22 cellular contexts compared by ENCODE assay signal in the genomic region with DNA sequence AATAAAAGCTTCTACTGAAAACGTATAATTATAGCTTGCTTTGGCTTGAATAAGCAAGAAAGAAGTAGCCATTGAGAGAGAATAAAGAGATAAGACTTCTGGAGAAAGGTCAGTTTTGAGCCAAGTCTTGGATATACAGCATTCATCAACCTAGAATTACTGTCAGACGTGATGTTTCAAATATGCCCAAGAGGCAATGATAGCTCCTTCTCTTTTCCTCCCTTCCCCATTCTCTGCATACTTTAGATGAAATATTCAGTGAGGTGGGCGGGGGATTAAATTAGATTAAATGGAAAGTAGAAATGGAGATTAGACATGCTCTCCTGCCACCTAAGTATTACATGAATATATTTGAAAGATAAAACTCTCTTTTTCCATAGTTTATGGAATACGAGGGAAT. TPM values are rescaled to one million over a fixed set of nuclear protein-coding genes. Genes with fewer than 3 reads are reported as not detected.
"Had no signal": no experiment of that assay in that cellular context is flagged by ENCODE, and none has a peak within 500 bp of the region (broad histone marks: within the 10 kb centered on the region; RNA-seq: fewer than 3 reads in every experiment).

No MANE protein-coding gene starts in this region.

- H3K4me1 ChIP-seq: neural progenitor cell, pancreas had no signal

- H3K36me3 ChIP-seq: esophagus muscularis mucosa, neural progenitor cell, pancreas, tibial artery, upper lobe of left lung, uterus had no signal

- H3K4me3 ChIP-seq: esophagus muscularis mucosa, hepatocyte, neural progenitor cell, pancreas, tibial artery, upper lobe of left lung, uterus had no signal

- H3K27me3 ChIP-seq: esophagus muscularis mucosa, hepatocyte, neural progenitor cell, tibial artery, upper lobe of left lung, uterus had no signal

- DNase-seq: effector memory CD4-positive, alpha-beta T cell; foreskin fibroblast; head of caudate nucleus; left colon; left ventricle myocardium superior; nucleus accumbens; pancreas; right cardiac atrium; stimulated activated CD4-positive, alpha-beta T cell treated with anti-CD3 and anti-CD28 coated beads, Interleukin-4, amount 100 ng/mL, for 1 hour; stimulated activated CD8-positive, alpha-beta memory T cell treated with anti-CD3 and anti-CD28 coated beads, Interleukin-4, amount 100 ng/mL, for 48 hours; tibial artery; upper lobe of left lung; uterus had no signal

- H2AFZ ChIP-seq: hepatocyte, neural progenitor cell had no signal

- H3K4me2 ChIP-seq: hepatocyte, neural progenitor cell had no signal

- ATAC-seq: left colon; left ventricle myocardium superior; natural killer cell treated with Interleukin-12 subunit alpha and Interleukin-12 subunit beta and Interleukin-15 and Interleukin-18, amount 100 ng/mL, for 72 hours; pancreas; right cardiac atrium had no signal

- H3K27ac ChIP-seq: esophagus muscularis mucosa, hepatocyte, neural progenitor cell, pancreas, upper lobe of left lung had no signal

- H3K9ac ChIP-seq: neural progenitor cell had no signal

- H3K9me3 ChIP-seq: esophagus muscularis mucosa, pancreas, tibial artery, upper lobe of left lung, uterus had no signal

RNA-seq across cellular contexts. Expression of gene GKN1, which starts 47.3 kb away (rescaled TPM):
- total RNA-seq: esophagus muscularis mucosa; left colon; left ventricle myocardium superior; mammary epithelial cell; mesenteric fat pad; mucosa of gallbladder; myocyte; natural killer cell treated with Interleukin-12 subunit alpha and Interleukin-12 subunit beta and Interleukin-15 and Interleukin-18, amount 100 ng/mL, for 72 hours; progenitor cell of endocrine pancreas; right cardiac atrium; upper lobe of left lung; uterus had no signal
- polyA plus RNA-seq: mammary epithelial cell, right cardiac atrium had no signal
